ENCODE assay signal across 19 cellular contexts in genomic region chr12:130987151-130987931, GRCh38. TPM values are rescaled to one million over a fixed set of nuclear protein-coding genes. Genes with fewer than 3 reads are reported as not detected.
DNase-seq lines count a peak whose midpoint lies in the region; ATAC-seq and TF ChIP-seq lines count a peak whose summit lies in the region.
"Had no signal": no experiment of that assay in that cellular context is flagged by ENCODE, and none has a peak within 500 bp of the region (broad histone marks: within the 10 kb centered on the region; RNA-seq: fewer than 3 reads in every experiment).

No MANE protein-coding gene starts in this region.

- intact Hi-C loops in cardiac septum (cut with DNase I) (no loop called here), Right ventricle myocardium superior (cut with DNase I) (no loop called here), right lobe of liver (cut with DNase I) (no loop called here)

- no peaks in the 10 kb centered on the region for H3K9me3 ChIP-seq in right lobe of liver
- H3K9me3 ChIP-seq: HAP-1, Peyer's patch had no signal

- no peak for TF ChIP-seq POLR2A in right lobe of liver (IDR thresholded peaks at IDR 0.05)

- DNase-seq in cardiac septum (ENCODE audit: low spot score) (peak; percentile 47), Right ventricle myocardium superior (no peak), ecto neural progenitor cell (ENCODE audit: low spot score) (peak; percentile 46), right lobe of liver (no peak), NAMALWA (ENCODE audit: low spot score) (no peak)
- no peak for DNase-seq in NK-92 treated with Interleukin-12 subunit alpha and Interleukin-12 subunit beta, amount 100 ng/mL, for 24 hours (lab: John Stamatoyannopoulos, UW)
- no peak for DNase-seq in activated CD4-positive, CD25-positive, alpha-beta regulatory T cell treated with anti-CD3 and anti-CD28 coated beads, Interleukin-2, amount 50 U/mL, for 72 hours
- DNase-seq: COR-L47, GF-D8, GM23248, IMR-90, NCI-H1417 treated with DMSO at 0.1 percent for 48 hours, NCI-H187 treated with DMSO at 0.1 percent for 48 hours, NCI-H226, NCI-H524 treated with DMSO at 0.1 percent for 48 hours, Peyer's patch had no signal

- 69% methylated on average over 10 of the region's 22 CpGs for WGBS in right lobe of liver (ENCODE audit: insufficient coverage, low coverage, low lambda C conversion rate, missing lambda C conversion rate)

- no peak for TF ChIP-seq CTCF in right lobe of liver (IDR thresholded peaks at IDR 0.05)

- H3K4me1 ChIP-seq in right lobe of liver = no peaks in the 10 kb centered on the region
- H3K4me1 ChIP-seq: HAP-1, Peyer's patch had no signal

- H3K4me3 ChIP-seq in right lobe of liver = no peak overlapping the region
- H3K4me3 ChIP-seq: GM23248, HAP-1, Peyer's patch had no signal

- H3K36me3 ChIP-seq in right lobe of liver = no peaks in the 10 kb centered on the region
- H3K36me3 ChIP-seq: HAP-1 had no signal

- H3K27ac ChIP-seq in right lobe of liver = no peak overlapping the region
- H3K27ac ChIP-seq: GM23248 had no signal

- no peak for ATAC-seq in Right ventricle myocardium superior (ENCODE audit: poor library complexity)
- ATAC-seq in right lobe of liver = peak in 3 of 4 donors; percentile 24 to 49 (median 44)

- no peaks in the 10 kb centered on the region for H3K27me3 ChIP-seq in right lobe of liver
- H3K27me3 ChIP-seq: Peyer's patch had no signal

RNA-seq across cellular contexts. Expression of gene ADGRD1, which starts 33.6 kb away (rescaled TPM):
- total RNA-seq in cardiac septum (54.6 TPM), Right ventricle myocardium superior (86.1 TPM), right lobe of liver (10 to 100 TPM in 4 of 6 experiments, 1 to 10 TPM in 2; 4.7 to 17.0 (median 10.9) TPM)
- total RNA-seq: HT-29, IMR-90, M059J had no signal

Comparison
In these comparisons a context has a peak if more than half of its experiments do, and no peak if none do; other contexts are left out.
1. DNase-seq: peak in cardiac septum (single experiment) and ecto neural progenitor cell (single experiment); none in Right ventricle myocardium superior (single experiment), right lobe of liver (0 of 3), NK-92 treated with Interleukin-12 subunit alpha and Interleukin-12 subunit beta, amount 100 ng/mL, for 24 hours (single experiment), NAMALWA (single experiment) and activated CD4-positive, CD25-positive, alpha-beta regulatory T cell treated with anti-CD3 and anti-CD28 coated beads, Interleukin-2, amount 50 U/mL, for 72 hours (single experiment).